Comparison of ENCODE assay signal across 12 cellular contexts in the genomic region with DNA sequence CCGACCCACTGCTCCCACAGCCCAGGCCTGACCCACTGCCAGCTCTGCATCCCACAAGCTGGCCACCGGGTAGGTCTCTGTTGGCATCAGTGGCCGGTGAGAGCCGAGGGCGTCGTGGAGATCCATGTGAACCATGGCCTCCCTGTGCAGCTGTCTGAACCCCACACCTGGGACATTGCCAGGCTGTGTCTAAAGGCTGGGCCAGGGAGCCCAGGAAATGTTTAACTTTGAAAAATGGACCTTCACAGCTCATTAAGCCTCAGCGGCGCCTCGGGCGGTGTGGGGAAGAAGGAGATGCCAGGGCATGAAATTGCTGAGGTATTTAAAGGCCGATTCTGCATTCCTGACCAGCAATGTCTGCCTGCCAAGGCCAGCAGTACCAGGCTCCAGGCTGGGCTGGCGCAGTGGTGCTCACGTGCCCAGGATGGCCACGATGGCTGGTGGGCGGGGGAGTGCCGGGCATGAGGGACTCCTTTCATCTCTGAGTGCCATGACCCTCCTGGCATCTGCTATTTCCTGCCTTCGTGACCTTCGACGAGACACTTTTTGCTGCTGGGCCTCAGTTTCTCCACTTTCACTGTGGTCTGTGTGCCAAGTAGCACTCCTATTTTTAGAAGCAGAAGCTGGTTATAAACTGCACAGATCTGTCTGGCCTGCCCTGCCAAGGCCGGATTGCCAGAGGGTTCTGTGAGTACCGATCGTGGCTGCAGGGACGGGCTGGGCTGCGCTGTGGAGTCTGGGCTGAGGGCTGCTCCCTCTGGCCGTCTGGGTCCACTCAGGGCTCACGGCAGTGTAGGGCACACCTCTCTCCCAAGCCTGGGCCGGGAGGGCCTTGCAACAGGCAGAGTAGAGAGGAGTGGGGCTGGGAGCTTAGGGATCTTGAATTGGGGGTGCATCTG. TPM values are rescaled to one million over a fixed set of nuclear protein-coding genes. Genes with fewer than 3 reads are reported as not detected.
DNase-seq lines count a peak whose midpoint lies in the region; FAIRE-seq and TF ChIP-seq lines count a peak whose summit lies in the region.
"Had no signal": no experiment of that assay in that cellular context is flagged by ENCODE, and none has a peak within 500 bp of the region (broad histone marks: within the 10 kb centered on the region; RNA-seq: fewer than 3 reads in every experiment).

No MANE protein-coding gene starts in this region.

- no peak overlapping the region for H2BK15ac ChIP-seq in neuronal stem cell (ENCODE audit: low read length)

- peaks cover 0 to 20% of the 10 kb centered on the region in 2 donors for H3K9me3 ChIP-seq in neuronal stem cell (replicated peaks in 1 of 2; ENCODE audit: control insufficient read depth in 2 of 2, insufficient read depth in 1 of 2, low read depth in 1 of 2, low read length in 2 of 2)

- no peak overlapping the region for H2BK12ac ChIP-seq in neuronal stem cell (ENCODE audit: low read length)

- no peak overlapping the region for H3K14ac ChIP-seq in neuronal stem cell (ENCODE audit: low read length)

- no peak overlapping the region for H4K91ac ChIP-seq in neuronal stem cell (ENCODE audit: low read depth, low read length, poor library complexity)

- peaks cover 21 to 24% of the 10 kb centered on the region in 2 donors for H3K4me1 ChIP-seq in neuronal stem cell (ENCODE audit: control insufficient read depth in 2 of 2, insufficient read depth in 1 of 2, low read depth in 1 of 2, low read length in 2 of 2)

- peak overlapping the region; percentile 61 for H3K9ac ChIP-seq in neuronal stem cell (ENCODE audit: low read depth, low read length, poor library complexity)

- peaks cover 16% of the 10 kb centered on the region for H3K79me1 ChIP-seq in neuronal stem cell (ENCODE audit: low read depth, low read length)

- no peak overlapping the region for H3K4me3 ChIP-seq in neuronal stem cell (ENCODE audit: low read length in 2 of 2)

- DNase-seq in C1 segment of cervical spinal cord (lab: John Stamatoyannopoulos, UW) (peak in 11 of 14 donors; percentile 10 to 79 (median 56)), RWPE1 (ENCODE audit: low spot score) (peak; percentile 60), frontal cortex (ENCODE audit: low spot score in 2 of 2) (peak; percentile 21 to 28), neuronal stem cell (ENCODE audit: low spot score) (no peak), ecto neural progenitor cell (ENCODE audit: low spot score) (no peak), DMS114 treated with DMSO at 0.1 percent for 48 hours (lab: John Stamatoyannopoulos, UW; ENCODE audit: unreplicated experiment) (no peak), RKO (ENCODE audit: low spot score) (no peak), GM19240 (ENCODE audit: insufficient read length, low spot score) (no peak)
- DNase-seq: immature natural killer cell, SHP77 treated with DMSO at 0.1 percent for 48 hours had no signal

- no peak for FAIRE-seq in frontal cortex (lab: Jason Lieb, UNC)
- FAIRE-seq: GM12892 had no signal

- H3K4me2 ChIP-seq in neuronal stem cell (ENCODE audit: insufficient read depth, low read length, poor library complexity, severe bottlenecking) = no peak overlapping the region

- CTCF ChIA-PET in RWPE1 (lab: Yijun Ruan, JAX) = interaction anchor here (0.6 to 1.1 kb wide), 2 partner anchors 16 to 121 kb away, joined by 4 to 5 read pairs; no protein-coding TSS in a partner anchor

- H4K8ac ChIP-seq in neuronal stem cell (ENCODE audit: low read depth, low read length) = no peak overlapping the region

- no peak overlapping the region for H3K4ac ChIP-seq in neuronal stem cell (ENCODE audit: low read length)

- POLR2A ChIA-PET in RWPE1 (lab: Yijun Ruan, JAX; ENCODE audit: low non-redundant PET) = no interaction called here

- peak overlapping the region; percentile 33 for H3K18ac ChIP-seq in neuronal stem cell (ENCODE audit: low read length)

- no peaks in the 10 kb centered on the region for H3K27me3 ChIP-seq in neuronal stem cell (ENCODE audit: control insufficient read depth in 3 of 3, insufficient read depth in 3 of 3, low read depth in 1 of 3, low read length in 3 of 3)

- no CpG with 5 or more reads among the region's 27 CpGs for WGBS in neuronal stem cell (ENCODE audit: extremely low coverage in 2 of 2, insufficient read length in 2 of 2, insufficient replicate concordance in 1 of 2), 2 donors

- H3K23ac ChIP-seq in neuronal stem cell (ENCODE audit: low read depth, low read length, poor library complexity) = no peak overlapping the region

- H2BK120ac ChIP-seq in neuronal stem cell (ENCODE audit: low read depth, low read length) = no peak overlapping the region

- no peak for TF ChIP-seq CTCF in RWPE1 (conservative IDR thresholded peaks at IDR 0.05; ENCODE audit: low read depth)

- H2AK5ac ChIP-seq in neuronal stem cell (ENCODE audit: low read depth, low read length) = no peak overlapping the region

- H2AFZ ChIP-seq in neuronal stem cell (ENCODE audit: low read length) = no peak overlapping the region

- no peak overlapping the region for H2BK5ac ChIP-seq in neuronal stem cell (ENCODE audit: low read length)

- H3K36me3 ChIP-seq in neuronal stem cell (replicated peaks in 1 of 2; ENCODE audit: control insufficient read depth in 2 of 2, insufficient read depth in 2 of 2, low read length in 2 of 2) = peaks cover 5 to 87% of the 10 kb centered on the region in 2 donors

- H3K27ac ChIP-seq in RWPE1 (peak overlapping the region; percentile 85), neuronal stem cell (replicated peaks; ENCODE audit: low read length) (no peak overlapping the region)
- H3K27ac ChIP-seq: C4-2B had no signal

RNA-seq across cellular contexts. Expression of gene ELFN1, which starts 21.8 kb away (rescaled TPM):
- total RNA-seq in frontal cortex = 5.7 TPM
- polyA plus RNA-seq in neuronal stem cell (2013, experiment 1 of 2) = 15.6 TPM
- 16.3 TPM for polyA plus RNA-seq in neuronal stem cell (2013, experiment 2 of 2)

Comparison
In these comparisons a context has a peak if more than half of its experiments do, and no peak if none do; other contexts are left out.
1. DNase-seq: peak in C1 segment of cervical spinal cord (11 of 14), RWPE1 (single experiment) and frontal cortex (2 of 2); none in neuronal stem cell (single experiment), ecto neural progenitor cell (single experiment), DMS114 treated with DMSO at 0.1 percent for 48 hours (single experiment), RKO (single experiment) and GM19240 (single experiment).